9 cellular contexts compared by ENCODE assay signal in the genomic region with DNA sequence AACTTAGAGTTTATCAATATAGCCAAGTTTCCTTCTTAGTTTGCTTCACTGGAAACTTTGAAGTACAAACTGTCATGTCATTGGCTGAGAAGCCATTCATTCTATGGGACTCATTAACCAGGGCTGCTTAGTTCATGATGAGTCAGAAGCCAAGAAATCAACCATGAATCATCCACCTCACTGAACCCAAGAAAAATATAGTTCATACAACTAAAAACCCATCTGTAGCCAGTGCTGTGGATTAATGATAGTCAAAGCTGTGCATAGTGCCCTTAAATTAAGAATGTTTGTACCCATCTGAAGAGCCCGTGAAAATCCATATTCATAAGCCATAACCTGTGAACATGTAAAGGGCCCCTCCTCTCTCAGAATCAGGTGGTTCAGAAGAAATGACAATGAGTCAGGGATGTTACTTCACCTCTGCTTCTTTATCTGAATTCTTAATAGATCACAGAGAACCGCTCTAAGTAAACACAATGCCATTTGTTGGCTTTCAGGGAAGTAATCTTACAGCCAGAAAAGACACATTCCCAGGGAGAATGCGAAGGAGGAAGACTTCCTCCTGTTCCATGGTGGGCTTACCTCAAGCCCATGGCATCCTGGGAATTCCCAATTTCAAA. TPM values are rescaled to one million over a fixed set of nuclear protein-coding genes. Genes with fewer than 3 reads are reported as not detected.
DNase-seq lines count a peak whose midpoint lies in the region; ATAC-seq lines count a peak whose summit lies in the region.
"Had no signal": no experiment of that assay in that cellular context is flagged by ENCODE, and none has a peak within 500 bp of the region (broad histone marks: within the 10 kb centered on the region; RNA-seq: fewer than 3 reads in every experiment).

No MANE protein-coding gene starts in this region.

- no peaks in the 10 kb centered on the region for H3K36me3 Mint-ChIP-seq in activated T-cell treated with anti-CD3 and anti-CD28 coated beads, Interleukin-2, amount 50 U/mL, for 72 hours (ENCODE audit: insufficient read depth in 2 of 2)

- no peaks in the 10 kb centered on the region for H3K9me3 Mint-ChIP-seq in activated T-cell treated with anti-CD3 and anti-CD28 coated beads, Interleukin-2, amount 50 U/mL, for 72 hours

- peak; percentile 74 for DNase-seq in CD1c-positive myeloid dendritic cell (ENCODE audit: extremely low spot score)
- peak; percentile 30 to 35 for DNase-seq in activated T-cell treated with anti-CD3 and anti-CD28 coated beads, Interleukin-2, amount 50 U/mL, for 72 hours
- DNase-seq in lung microvascular endothelial cell (ENCODE audit: low read depth in 2 of 2) = peak; percentile 41 to 94
- DNase-seq in NCI-H2081 treated with DMSO at 0.1 percent for 48 hours (lab: John Stamatoyannopoulos, UW) = no peak
- no peak for DNase-seq in H7
- no peak for DNase-seq in DMS114 treated with DMSO at 0.1 percent for 48 hours (lab: John Stamatoyannopoulos, UW; ENCODE audit: unreplicated experiment)
- DNase-seq: left cardiac atrium had no signal

- peak overlapping the region; percentile 85 for H3K27ac Mint-ChIP-seq in activated T-cell treated with anti-CD3 and anti-CD28 coated beads, Interleukin-2, amount 50 U/mL, for 72 hours

- peak overlapping the region; percentile 29 to 74 for H3K4me3 Mint-ChIP-seq in activated T-cell treated with anti-CD3 and anti-CD28 coated beads, Interleukin-2, amount 50 U/mL, for 72 hours

- H3K27me3 ChIP-seq in H7 (ENCODE audit: control insufficient read depth, insufficient read depth, low read length) = no peaks in the 10 kb centered on the region

- no peaks in the 10 kb centered on the region for H3K27me3 Mint-ChIP-seq in activated T-cell treated with anti-CD3 and anti-CD28 coated beads, Interleukin-2, amount 50 U/mL, for 72 hours (ENCODE audit: low read depth)

- H3K36me3 ChIP-seq in H7 (replicated peaks; ENCODE audit: control insufficient read depth, insufficient read depth, low read length) = no peaks in the 10 kb centered on the region

- H3K4me3 ChIP-seq in H7 (ENCODE audit: insufficient read depth, low read depth, low read length) = no peak overlapping the region

- ATAC-seq in GM19438 (IDR thresholded peaks at IDR 0.05; ENCODE audit: low read depth, unreplicated experiment) (peak; percentile 95), HG03432 (IDR thresholded peaks at IDR 0.05; ENCODE audit: unreplicated experiment) (peak; percentile 95)
- ATAC-seq in activated T-cell treated with anti-CD3 and anti-CD28 coated beads, Interleukin-2, amount 50 U/mL, for 72 hours (replicated peaks in 1 of 2) = peak; percentile 97

- H3K4me1 Mint-ChIP-seq in activated T-cell treated with anti-CD3 and anti-CD28 coated beads, Interleukin-2, amount 50 U/mL, for 72 hours (ENCODE audit: low read depth) = peaks cover 36% of the 10 kb centered on the region

RNA-seq across cellular contexts. Expression of gene MMP20, which starts 25.4 kb away (rescaled TPM):
- not detected for total RNA-seq in activated T-cell treated with anti-CD3 and anti-CD28 coated beads, Interleukin-2, amount 50 U/mL, for 72 hours
- total RNA-seq in lung microvascular endothelial cell = not detected in 2 replicates
- not detected in 2 replicates for total RNA-seq in H7 (2014; rRNA removed; shearing (Covaris generic))
- total RNA-seq: left cardiac atrium had no signal

Comparison
In these comparisons a context has a peak if more than half of its experiments do, and no peak if none do; other contexts are left out.
1. DNase-seq: peak in CD1c-positive myeloid dendritic cell (single experiment), activated T-cell treated with anti-CD3 and anti-CD28 coated beads, Interleukin-2, amount 50 U/mL, for 72 hours (2 of 2) and lung microvascular endothelial cell (2 of 2); none in NCI-H2081 treated with DMSO at 0.1 percent for 48 hours (single experiment), H7 (single experiment) and DMS114 treated with DMSO at 0.1 percent for 48 hours (single experiment).
2. Peak in every context shown above with its lines, with median percentiles within 50 percentile points of each other: ATAC-seq.